27 cellular contexts compared by ENCODE assay signal in the genomic region with DNA sequence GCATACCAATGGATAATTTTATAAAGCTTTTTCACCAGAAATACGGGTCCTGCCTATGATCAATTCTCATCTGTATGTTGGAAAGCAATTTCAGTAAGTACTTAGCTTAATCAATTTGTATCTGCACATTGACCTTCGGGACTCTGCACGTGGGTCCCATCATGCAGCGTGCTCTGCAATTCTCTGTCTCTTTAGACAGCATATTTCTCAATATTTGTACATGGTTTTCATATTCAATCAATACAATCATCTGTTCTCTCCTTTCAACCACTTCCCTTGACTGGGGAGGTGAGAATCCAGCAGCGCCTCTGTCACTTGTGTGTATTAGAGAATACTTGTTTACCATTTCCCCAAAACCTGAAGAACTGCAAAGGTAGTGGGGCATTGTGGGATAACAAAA.
"Had no signal": no experiment of that assay in that cellular context is flagged by ENCODE, and none has a peak within 500 bp of the region (broad histone marks: within the 10 kb centered on the region; RNA-seq: fewer than 3 reads in every experiment).

No MANE protein-coding gene starts in this region.

- DNase-seq: naive thymus-derived CD4-positive, alpha-beta T cell; occipital lobe; ovary; posterior cingulate gyrus; psoas muscle; right cardiac atrium; spleen; stimulated activated CD4-positive, alpha-beta T cell treated with anti-CD3 and anti-CD28 coated beads, Interleukin-12 subunit alpha, Interleukin-12 subunit beta, amount 100 ng/mL, for 4 hours; stimulated activated CD4-positive, alpha-beta T cell treated with anti-CD3 and anti-CD28 coated beads, Interleukin-1b, Interleukin-23, amount 100 ng/mL, for 48 hours; stimulated activated CD4-positive, alpha-beta T cell treated with anti-CD3 and anti-CD28 coated beads, Interleukin-4, amount 100 ng/mL, for 1 hour; stimulated activated CD4-positive, alpha-beta T cell treated with anti-CD3 and anti-CD28 coated beads, Interleukin-4, amount 100 ng/mL, for 4 hours; stimulated activated CD8-positive, alpha-beta memory T cell treated with anti-CD3 and anti-CD28 coated beads, Interleukin-4, amount 100 ng/mL, for 48 hours; stimulated activated naive CD4-positive, alpha-beta T cell; stimulated activated naive CD8-positive, alpha-beta T cell treated with anti-CD3 and anti-CD28 coated beads, Interleukin-15, amount 100 ng/mL, for 72 hours; stimulated activated naive CD8-positive, alpha-beta T cell treated with anti-CD3 and anti-CD28 coated beads, Interleukin-15, Interleukin-2, amounts not matched to agents 100 U/mL and 50 U/mL, for 24 hours; substantia nigra; testis; tibial artery; transverse colon; upper lobe of right lung; uterus had no signal

- H3K27ac Mint-ChIP-seq: naive thymus-derived CD4-positive, alpha-beta T cell; nephron; neural progenitor cell; progenitor cell of endocrine pancreas; stimulated activated memory B cell treated with anti-CD40 and anti-IgM and Interleukin-4, amounts not matched to agents 10 μg/mL and 1 μg/mL and 100 μg/mL, for 72 hours; stimulated activated naive CD8-positive, alpha-beta T cell treated with anti-CD3 and anti-CD28 coated beads, Interleukin-15, amount 100 ng/mL, for 72 hours; type B pancreatic cell had no signal

- H3K36me3 Mint-ChIP-seq: neural progenitor cell, type B pancreatic cell had no signal

- H3K9me3 Mint-ChIP-seq: nephron, neural progenitor cell had no signal

- H3K4me3 Mint-ChIP-seq: naive thymus-derived CD4-positive, alpha-beta T cell; nephron; neural progenitor cell; stimulated activated memory B cell treated with anti-CD40 and anti-IgM and Interleukin-4, amounts not matched to agents 10 μg/mL and 1 μg/mL and 100 μg/mL, for 72 hours; stimulated activated naive CD8-positive, alpha-beta T cell treated with anti-CD3 and anti-CD28 coated beads, Interleukin-15, amount 100 ng/mL, for 72 hours; type B pancreatic cell had no signal

- H3K27me3 Mint-ChIP-seq: stimulated activated memory B cell treated with anti-CD40 and anti-IgM and Interleukin-4, amounts not matched to agents 10 μg/mL and 1 μg/mL and 100 μg/mL, for 72 hours had no signal

- H3K4me1 Mint-ChIP-seq: nephron; neural progenitor cell; stimulated activated naive CD8-positive, alpha-beta T cell treated with anti-CD3 and anti-CD28 coated beads, Interleukin-15, amount 100 ng/mL, for 72 hours had no signal

- ATAC-seq: naive thymus-derived CD4-positive, alpha-beta T cell; psoas muscle; right cardiac atrium; sciatic nerve; stimulated activated memory B cell treated with anti-CD40 and anti-IgM and Interleukin-4, amounts not matched to agents 10 μg/mL and 1 μg/mL and 100 μg/mL, for 72 hours; stimulated activated naive CD8-positive, alpha-beta T cell treated with anti-CD3 and anti-CD28 coated beads, Interleukin-15, amount 100 ng/mL, for 72 hours; stimulated activated naive CD8-positive, alpha-beta T cell treated with anti-CD3 and anti-CD28 coated beads, Interleukin-15, Interleukin-2, amounts not matched to agents 100 U/mL and 50 U/mL, for 24 hours; upper lobe of right lung had no signal
